In genomic region chr1:213564215-213564659, GRCh38 we compare ENCODE assay signal across 8 cellular contexts.
DNase-seq lines count a peak whose midpoint lies in the region; ATAC-seq and TF ChIP-seq lines count a peak whose summit lies in the region.
"Had no signal": no experiment of that assay in that cellular context is flagged by ENCODE, and none has a peak within 500 bp of the region (broad histone marks: within the 10 kb centered on the region; RNA-seq: fewer than 3 reads in every experiment).

No MANE protein-coding gene starts in this region.

- peaks cover 27% of the 10 kb centered on the region for H3K9me3 Mint-ChIP-seq in progenitor cell of endocrine pancreas (ENCODE audit: low read depth)

- H3K36me3 ChIP-seq in HEK293 (ENCODE audit: control insufficient read depth in 2 of 2, insufficient read depth in 1 of 2, low read length in 2 of 2) (no peaks in the 10 kb centered on the region), mammary epithelial cell (ENCODE audit: insufficient read depth, low read length) (no peaks in the 10 kb centered on the region)

- H3K79me2 ChIP-seq in mammary epithelial cell (ENCODE audit: insufficient read depth, low read length) = no peaks in the 10 kb centered on the region

- no peak for ATAC-seq in GM19395 (IDR thresholded peaks at IDR 0.05; ENCODE audit: unreplicated experiment)
- ATAC-seq: activated T-cell treated with anti-CD3 and anti-CD28 coated beads, Interleukin-2, amount 50 U/mL, for 72 hours had no signal

- CTCF ChIA-PET in HEK293 (lab: Yijun Ruan, JAX) = interaction anchor here (0.6 to 3.1 kb wide), 9 partner anchors 14 to 765 kb away, joined by 3 to 13 read pairs (median 3); no protein-coding TSS in a partner anchor
- CTCF ChIA-PET in mammary epithelial cell (lab: Charles Lee; ENCODE audit: low non-redundant PET) = no interaction called here

- TF ChIP-seq CTCF in HEK293 (tag by site-specific recombination; IDR thresholded peaks at IDR 0.05) (no peak), mammary epithelial cell (conservative IDR thresholded peaks at IDR 0.05 in 1 of 2, IDR thresholded peaks at IDR 0.05 in 1 of 2; ENCODE audit: extremely low read depth in 1 of 2, insufficient read depth in 1 of 2, low read depth in 1 of 2, low read length in 2 of 2) (peak; percentile 78 to 82), progenitor cell of endocrine pancreas (IDR thresholded peaks at IDR 0.05; ENCODE audit: unreplicated experiment) (peak; percentile 35), lower leg skin (IDR thresholded peaks at IDR 0.05) (no peak), dorsolateral prefrontal cortex (IDR thresholded peaks at IDR 0.05 in 54 of 56, conservative IDR thresholded peaks at IDR 0.05 in 2 of 56; ENCODE audit: low read depth in 1 of 56, partially characterized antibody in 56 of 56) (peak in 25 of 56 donors; percentile 8 to 55 (median 28))

- no peak overlapping the region for H3K9ac ChIP-seq in mammary epithelial cell (ENCODE audit: insufficient read depth, low read length)

- H3K4me3 Mint-ChIP-seq in progenitor cell of endocrine pancreas (ENCODE audit: low read depth) = no peak overlapping the region
- H3K4me3 Mint-ChIP-seq: activated T-cell treated with anti-CD3 and anti-CD28 coated beads, Interleukin-2, amount 50 U/mL, for 72 hours had no signal

- no peak overlapping the region for H3K27ac Mint-ChIP-seq in progenitor cell of endocrine pancreas
- H3K27ac Mint-ChIP-seq: activated T-cell treated with anti-CD3 and anti-CD28 coated beads, Interleukin-2, amount 50 U/mL, for 72 hours had no signal

- H3K4me3 ChIP-seq in HEK293 (ENCODE audit: low read depth, low read length) = no peak overlapping the region
- H3K4me3 ChIP-seq in mammary epithelial cell (replicated peaks in 1 of 3; ENCODE audit: insufficient read depth in 1 of 3, low read depth in 2 of 3, low read length in 3 of 3) = no peak overlapping the region
- no peak overlapping the region for H3K4me3 ChIP-seq in lower leg skin (ENCODE audit: low read depth, poor library complexity, severe bottlenecking)
- no peak overlapping the region for H3K4me3 ChIP-seq in dorsolateral prefrontal cortex

- in situ Hi-C loops in mammary epithelial cell (cut with MboI; ENCODE audit: low sequenced_read_pairs in 2 of 2) = loop anchor here in 1 of 2 donors (25.0 kb wide), 1 partner anchor 573 kb away; no protein-coding TSS in a partner anchor

- intact Hi-C loops in mammary epithelial cell (cut with micrococcal nuclease) (loop anchor here (1.0 to 10.0 kb wide), 7 partner anchors 190 to 1071 kb away; no protein-coding TSS in a partner anchor), lower leg skin (cut with DNase I; ENCODE audit: low total_unique reads) (no loop called here), dorsolateral prefrontal cortex (cut with DNase I) (no loop called here)

- dilution Hi-C loops in mammary epithelial cell (cut with HindIII; ENCODE audit: low sequenced_read_pairs) = no loop called here

- no peak overlapping the region for H3K27ac ChIP-seq in HEK293 (ENCODE audit: extremely low read depth, low read depth, low read length)
- H3K27ac ChIP-seq in mammary epithelial cell (ENCODE audit: insufficient read depth, low read depth, low read length) = no peak overlapping the region
- no peak overlapping the region for H3K27ac ChIP-seq in dorsolateral prefrontal cortex

- H3K4me1 Mint-ChIP-seq in progenitor cell of endocrine pancreas (ENCODE audit: low read depth) = peaks cover 3% of the 10 kb centered on the region

- DNase-seq in NCI-H510A treated with DMSO at 0.1 percent for 48 hours (lab: John Stamatoyannopoulos, UW) = peak; percentile 47
- DNase-seq in mammary epithelial cell = peak; percentile 34
- no peak for DNase-seq in progenitor cell of endocrine pancreas (ENCODE audit: low spot score, unreplicated experiment)
- no peak for DNase-seq in lower leg skin (ENCODE audit: low spot score in 2 of 2)
- DNase-seq in dorsolateral prefrontal cortex = no peak
- DNase-seq: activated T-cell treated with anti-CD3 and anti-CD28 coated beads, Interleukin-2, amount 50 U/mL, for 72 hours had no signal

- no peak for TF ChIP-seq POLR2A in lower leg skin (IDR thresholded peaks at IDR 0.05)

- no peaks in the 10 kb centered on the region for H3K27me3 Mint-ChIP-seq in progenitor cell of endocrine pancreas

- BruUV-seq in mammary epithelial cell (replicated peaks; lab: Mats Ljungman, UMichigan) = no TSS peak

- H4K20me1 ChIP-seq in mammary epithelial cell (ENCODE audit: insufficient read depth, low read length) = no peaks in the 10 kb centered on the region

- H3K4me2 ChIP-seq in mammary epithelial cell (ENCODE audit: insufficient read depth, low read depth, low read length) = no peak overlapping the region

- H3K9me3 ChIP-seq in HEK293 (ENCODE audit: control insufficient read depth, insufficient read depth, low read depth, low read length) = no peaks in the 10 kb centered on the region
- no peaks in the 10 kb centered on the region for H3K9me3 ChIP-seq in mammary epithelial cell (replicated peaks; ENCODE audit: insufficient read depth, low read length)

- peaks cover 11% of the 10 kb centered on the region for H3K36me3 Mint-ChIP-seq in progenitor cell of endocrine pancreas (ENCODE audit: insufficient read depth)

- H2AFZ ChIP-seq in mammary epithelial cell (ENCODE audit: low read depth, low read length) = no peak overlapping the region

- POLR2A ChIA-PET in HEK293 (lab: Yijun Ruan, JAX) = no interaction called here

- H3K4me1 ChIP-seq in HEK293 (ENCODE audit: control insufficient read depth, insufficient read depth, low read length) (no peaks in the 10 kb centered on the region), mammary epithelial cell (ENCODE audit: insufficient read depth, low read length) (no peaks in the 10 kb centered on the region)

- H3K27me3 ChIP-seq in mammary epithelial cell (ENCODE audit: insufficient read depth, low read length) = no peaks in the 10 kb centered on the region
- no peaks in the 10 kb centered on the region for H3K27me3 ChIP-seq in dorsolateral prefrontal cortex

TF ChIP-seq in HEK293, 187 proteins besides CTCF, POLR2A, EP300 and RAD21:
- TF ChIP-seq ZNF529 (tag by site-specific recombination; IDR thresholded peaks at IDR 0.05; ENCODE audit: insufficient replicate concordance) = no peak
- TF ChIP-seq ZNF654 (tag by site-specific recombination; IDR thresholded peaks at IDR 0.05; ENCODE audit: low read depth) = peak; percentile 48

Comparison
In these comparisons a context has a peak if more than half of its experiments do, and no peak if none do; other contexts are left out.
1. CTCF ChIP-seq: peak in mammary epithelial cell (2 of 2) and progenitor cell of endocrine pancreas (single experiment); none in HEK293 (single experiment) and lower leg skin (0 of 3).
2. DNase-seq: peak in NCI-H510A treated with DMSO at 0.1 percent for 48 hours (single experiment) and mammary epithelial cell (single experiment); none in progenitor cell of endocrine pancreas (single experiment), lower leg skin (0 of 2) and dorsolateral prefrontal cortex (0 of 10).